ENCODE assay signal across 8 cellular contexts in genomic region chr4:110516106-110516922, GRCh38. TPM values are rescaled to one million over a fixed set of nuclear protein-coding genes. Genes with fewer than 3 reads are reported as not detected.
DNase-seq lines count a peak whose midpoint lies in the region; ATAC-seq and TF ChIP-seq lines count a peak whose summit lies in the region.

No MANE protein-coding gene starts in this region.

- WGBS in endodermal cell (ENCODE audit: insufficient coverage in 1 of 2, insufficient read length in 1 of 2), 2 experiments = 56 to 60% methylated on average over 6 to 7 of the region's 8 CpGs

- no peak overlapping the region for H3K27ac Mint-ChIP-seq in endodermal cell

- no peaks in the 10 kb centered on the region for H3K4me1 Mint-ChIP-seq in endodermal cell

- no peaks in the 10 kb centered on the region for H3K36me3 ChIP-seq in endodermal cell (ENCODE audit: control insufficient read depth, insufficient read depth, low read length)
- H3K36me3 ChIP-seq in mucosa of rectum (ENCODE audit: control insufficient read depth in 2 of 2, insufficient read depth in 2 of 2, low read length in 2 of 2) = no peaks in the 10 kb centered on the region

- H3K4me3 ChIP-seq in endodermal cell (ENCODE audit: low read length) (no peak overlapping the region), mucosa of rectum (ENCODE audit: low read length in 2 of 2) (peak overlapping the region; percentile 66 to 88)

- no peaks in the 10 kb centered on the region for H3K9me3 Mint-ChIP-seq in endodermal cell

- H3K27me3 Mint-ChIP-seq in endodermal cell (ENCODE audit: insufficient read depth) = no peaks in the 10 kb centered on the region

- H3K9me3 ChIP-seq in endodermal cell (ENCODE audit: control insufficient read depth, low read length) (no peaks in the 10 kb centered on the region), mucosa of rectum (ENCODE audit: control insufficient read depth in 2 of 2, low read length in 2 of 2) (no peaks in the 10 kb centered on the region)

- H3K4me1 ChIP-seq in endodermal cell (ENCODE audit: control insufficient read depth, insufficient read depth, low read length) (no peaks in the 10 kb centered on the region), mucosa of rectum (ENCODE audit: control insufficient read depth in 2 of 2, insufficient read depth in 2 of 2, low read length in 2 of 2) (peaks cover 2 to 5% of the 10 kb centered on the region in 2 donors)

- H3K9ac ChIP-seq in endodermal cell (ENCODE audit: extremely low read depth, low read length, poor library complexity, severe bottlenecking) = no peak overlapping the region
- H3K9ac ChIP-seq in mucosa of rectum (ENCODE audit: low read depth in 1 of 2, low read length in 2 of 2) = peak overlapping the region; percentile 40 to 61

- H3K36me3 Mint-ChIP-seq in endodermal cell (ENCODE audit: low read depth) = peaks cover under 1% of the 10 kb centered on the region

- H3K27ac ChIP-seq in endodermal cell (ENCODE audit: low read depth, low read length) (no peak overlapping the region), mucosa of rectum (ENCODE audit: low read depth in 2 of 2, low read length in 2 of 2) (peak overlapping the region in 1 of 2 donors; percentile 14)

- peak; percentile 84 for TF ChIP-seq CTCF in endodermal cell (conservative IDR thresholded peaks at IDR 0.05)

- ATAC-seq in GM18907 (IDR thresholded peaks at IDR 0.05; ENCODE audit: unreplicated experiment) = peak; percentile 92
- ATAC-seq in HG03159 (IDR thresholded peaks at IDR 0.05; ENCODE audit: unreplicated experiment) = peak; percentile 90

- H3K27me3 ChIP-seq in endodermal cell (ENCODE audit: control insufficient read depth, insufficient read depth, low read length, poor library complexity, severe bottlenecking) = no peaks in the 10 kb centered on the region
- H3K27me3 ChIP-seq in mucosa of rectum (ENCODE audit: control insufficient read depth in 2 of 2, insufficient read depth in 2 of 2, low read length in 2 of 2) = no peaks in the 10 kb centered on the region

- no peak overlapping the region for H3K4me3 Mint-ChIP-seq in endodermal cell

- DNase-seq in AG20443 (ENCODE audit: low spot score) (peak; percentile 61), NCI-H748 treated with DMSO at 0.1 percent for 48 hours (lab: John Stamatoyannopoulos, UW) (peak; percentile 11), endodermal cell (peak; percentile 94)
- DNase-seq in activated CD8-positive, alpha-beta memory T cell treated with anti-CD3 and anti-CD28 coated beads for 24 hours = peak; percentile 84
- DNase-seq in stimulated activated CD8-positive, alpha-beta memory T cell treated with anti-CD3 and anti-CD28 coated beads, Interleukin-4, amount 100 ng/mL, for 4 hours (ENCODE audit: low read depth in 2 of 2, low spot score in 1 of 2) = peak; percentile 42 to 48

RNA-seq across cellular contexts. Expression of gene ENPEP, which starts 40.4 kb away (rescaled TPM):
- 1 to 10 TPM; 4.6 to 9.4 TPM for total RNA-seq in endodermal cell
- polyA plus RNA-seq in endodermal cell (2013, experiment 1 of 2) = 1.7 TPM
- polyA plus RNA-seq in endodermal cell (2013, experiment 2 of 2) = 1.9 TPM

Comparison
In these comparisons a context has a peak if more than half of its experiments do, and no peak if none do; other contexts are left out.
1. DNase-seq: peak in every context shown above with its lines; median percentile 94 in endodermal cell; 84 in activated CD8-positive, alpha-beta memory T cell treated with anti-CD3 and anti-CD28 coated beads for 24 hours; 61 in AG20443; 45 in stimulated activated CD8-positive, alpha-beta memory T cell treated with anti-CD3 and anti-CD28 coated beads, Interleukin-4, amount 100 ng/mL, for 4 hours; 11 in NCI-H748 treated with DMSO at 0.1 percent for 48 hours.